ENCODE assay signal across 1 cellular context in the genomic region with DNA sequence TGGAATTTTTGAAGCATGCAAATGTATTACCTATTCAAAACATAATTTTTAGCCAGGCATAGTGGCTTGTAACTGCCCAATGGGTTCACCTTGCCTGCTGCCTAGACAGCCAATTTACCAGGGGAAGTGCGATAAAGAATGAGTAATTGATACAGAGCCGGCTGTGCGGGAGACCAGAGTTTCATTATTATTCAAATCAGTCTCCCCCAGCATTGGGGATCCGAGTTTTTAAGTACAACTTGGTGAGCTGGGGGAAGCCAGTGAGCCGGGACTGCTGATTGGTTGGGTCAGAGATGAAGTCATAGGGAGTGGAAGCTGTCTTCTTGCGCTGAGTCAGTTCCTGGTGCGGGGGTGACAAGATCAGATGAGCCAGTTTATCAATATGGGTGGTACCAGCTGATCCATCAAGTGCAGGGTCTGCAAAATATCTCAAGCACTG.
TF ChIP-seq lines count a peak whose summit lies in the region.

No MANE protein-coding gene starts in this region.

TF ChIP-seq in H1, 55 proteins besides CTCF, POLR2A, EP300 and RAD21:
- TF ChIP-seq JUND (IDR thresholded peaks at IDR 0.05; ENCODE audit: low read length) = peak; percentile 4; the same call in 1 of the 2 replicates
- TF ChIP-seq CREB1 (IDR thresholded peaks at IDR 0.05) = 0 out of 2 replicates have a peak, but pooled peaks have one; percentile 32
- TF ChIP-seq KDM5A (IDR thresholded peaks at IDR 0.05; ENCODE audit: low read length) = no peak
